ENCODE assay signal across 14 cellular contexts in genomic region chr4:58602022-58602421, GRCh38.
"Had no signal": no experiment of that assay in that cellular context is flagged by ENCODE, and none has a peak within 500 bp of the region (broad histone marks: within the 10 kb centered on the region; RNA-seq: fewer than 3 reads in every experiment).

No MANE protein-coding gene starts in this region.

- H3K9ac ChIP-seq: parathyroid adenoma had no signal

- H3K4me3 ChIP-seq: breast epithelium had no signal

- ATAC-seq: activated naive CD8-positive, alpha-beta T cell treated with anti-CD3 and anti-CD28 coated beads, Interleukin-2, amount 50 U/mL, for 24 hours; effector memory CD8-positive, alpha-beta T cell; stimulated activated effector memory CD8-positive, alpha-beta T cell treated with anti-CD3 and anti-CD28 coated beads, Interleukin-12 subunit alpha, Interleukin-12 subunit beta, amount 100 ng/mL, for 72 hours had no signal

- H3K27me3 ChIP-seq: breast epithelium had no signal

- H3K4me1 ChIP-seq: breast epithelium, parathyroid adenoma had no signal

- H3K36me3 ChIP-seq: breast epithelium had no signal

- H3K79me2 ChIP-seq: parathyroid adenoma had no signal

- DNase-seq: activated CD4-positive, alpha-beta T cell treated with anti-CD3 and anti-CD28 coated beads for 1 hour; activated CD4-positive, alpha-beta T cell treated with anti-CD3 and anti-CD28 coated beads, Interleukin-2, amount 50 U/mL, for 4 hours; activated naive CD4-positive, alpha-beta T cell treated with anti-CD3 and anti-CD28 coated beads for 36 hours; activated naive CD8-positive, alpha-beta T cell treated with anti-CD3 and anti-CD28 coated beads, Interleukin-2, amount 50 U/mL, for 24 hours; aorta; cerebellar nuclear complex; effector memory CD8-positive, alpha-beta T cell; foreskin melanocyte; head of caudate nucleus; immature natural killer cell; T1000 had no signal

- H3K27ac ChIP-seq: breast epithelium, parathyroid adenoma had no signal
